In the genomic region with DNA sequence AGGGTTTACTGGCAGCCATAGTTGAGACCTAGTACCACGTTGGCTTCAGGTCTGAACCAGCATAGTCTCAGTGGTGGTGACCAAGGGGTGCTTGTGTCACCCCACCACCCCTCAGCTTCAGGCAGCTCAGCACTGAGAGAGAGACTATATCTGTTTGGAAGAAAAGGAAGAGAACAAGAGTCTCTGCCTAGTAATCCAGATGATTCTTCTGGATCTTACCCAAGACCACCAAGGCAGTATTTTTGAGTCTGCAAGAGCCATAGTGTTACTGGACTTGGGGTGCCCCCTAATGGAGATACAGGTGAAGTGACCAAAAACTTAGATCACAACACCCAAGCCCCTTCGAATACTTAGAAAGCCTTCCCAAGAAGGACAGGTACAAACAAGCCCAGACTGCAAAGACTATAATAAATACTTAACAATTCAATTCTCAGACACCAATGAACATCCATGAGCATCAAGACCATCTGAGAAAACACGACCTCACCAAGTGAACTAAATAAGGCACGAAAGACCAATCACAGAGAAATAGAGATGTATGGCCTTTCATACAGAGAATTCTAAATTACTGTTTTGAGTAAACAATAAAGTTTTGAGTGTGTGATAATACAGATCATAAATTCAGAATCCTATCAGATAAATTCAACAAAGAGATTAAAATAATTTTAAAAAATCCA, we compare ENCODE assay signal across 8 cellular contexts.
A peak's percentile ranks its signal among the peaks of the same experiment; 100 is the strongest.
DNase-seq lines count a peak whose midpoint lies in the region; ATAC-seq and TF ChIP-seq lines count a peak whose summit lies in the region.

No MANE protein-coding gene starts in this region.

- H3K36me3 Mint-ChIP-seq in activated naive CD8-positive, alpha-beta T cell treated with anti-CD3 and anti-CD28 coated beads, Interleukin-2, amount 10 ng/mL, durations not matched to agents 7 days and 5 days, result peaks cover 1% of the 10 kb centered on the region

- peaks cover 9% of the 10 kb centered on the region for H3K27me3 Mint-ChIP-seq in activated naive CD8-positive, alpha-beta T cell treated with anti-CD3 and anti-CD28 coated beads, Interleukin-2, amount 10 ng/mL, durations not matched to agents 7 days and 5 days

- ATAC-seq in HCT116, result peak; percentile 92
- no peak for ATAC-seq in activated naive CD8-positive, alpha-beta T cell treated with anti-CD3 and anti-CD28 coated beads, Interleukin-2, amount 10 ng/mL, durations not matched to agents 7 days and 5 days (ENCODE audit: low read depth)

- RAD21 ChIA-PET in HCT116 (lab: Charles Lee; ENCODE audit: low non-redundant PET in 1 of 2, low total read pairs in 2 of 2, uncharacterized antibody in 2 of 2, unreplicated experiment in 2 of 2), result no interaction called here

- H3K9ac ChIP-seq in HCT116 (ENCODE audit: low read length), result no peak overlapping the region

- no peaks in the 10 kb centered on the region for H3K9me2 ChIP-seq in HCT116 (ENCODE audit: insufficient read depth)

- H3K27ac Mint-ChIP-seq in activated naive CD8-positive, alpha-beta T cell treated with anti-CD3 and anti-CD28 coated beads, Interleukin-2, amount 10 ng/mL, durations not matched to agents 7 days and 5 days, result peak overlapping the region; percentile 8

- POLR2A ChIA-PET in HCT116 (lab: Charles Lee), result no interaction called here
- POLR2A ChIA-PET in activated naive CD8-positive, alpha-beta T cell treated with anti-CD3 and anti-CD28 coated beads, Interleukin-2, amount 10 ng/mL, durations not matched to agents 7 days and 5 days (lab: Charles Lee), result interaction anchor here (1.7 kb wide), 1 partner anchor 107 kb away, joined by 4 read pairs; the partner anchor contains the start of gene HELB

- H4K20me1 ChIP-seq in HCT116 (ENCODE audit: insufficient read depth), result no peaks in the 10 kb centered on the region

- peak; percentile 85 to 92 (median 86) for TF ChIP-seq CTCF in HCT116 (IDR thresholded peaks at IDR 0.05 in 2 of 3, conservative IDR thresholded peaks at IDR 0.05 in 1 of 3; ENCODE audit: borderline replicate concordance in 1 of 3, insufficient read depth in 1 of 3, low read depth in 2 of 3, low read length in 2 of 3)
- TF ChIP-seq CTCF in right atrium auricular region (IDR thresholded peaks at IDR 0.05), result peak; percentile 43 to 71

- H3K79me2 ChIP-seq in HCT116 (ENCODE audit: insufficient read depth, low read length), result no peaks in the 10 kb centered on the region

- H3K4me3 ChIP-seq in HCT116 (replicated peaks in 1 of 2; ENCODE audit: low read depth in 1 of 2, low read length in 2 of 2) (no peak overlapping the region), right atrium auricular region (no peak overlapping the region)

- H3K4me1 Mint-ChIP-seq in activated naive CD8-positive, alpha-beta T cell treated with anti-CD3 and anti-CD28 coated beads, Interleukin-2, amount 10 ng/mL, durations not matched to agents 7 days and 5 days, result peaks cover 3% of the 10 kb centered on the region

- no peaks in the 10 kb centered on the region for H3K9me3 ChIP-seq in HCT116 (ENCODE audit: control insufficient read depth in 1 of 2, insufficient read depth in 1 of 2, low read depth in 1 of 2, low read length in 2 of 2)
- no peaks in the 10 kb centered on the region for H3K9me3 ChIP-seq in right atrium auricular region

- no peak overlapping the region for H3K4me2 ChIP-seq in HCT116 (ENCODE audit: low read length)

- CTCF ChIA-PET in HCT116 (lab: Charles Lee), result interaction anchor here (0.7 to 2.6 kb wide), 6 partner anchors 9 to 240 kb away, joined by 3 to 17 read pairs (median 6); no protein-coding TSS in a partner anchor

- no peak overlapping the region for H3K4me3 Mint-ChIP-seq in activated naive CD8-positive, alpha-beta T cell treated with anti-CD3 and anti-CD28 coated beads, Interleukin-2, amount 10 ng/mL, durations not matched to agents 7 days and 5 days

- H2AFZ ChIP-seq in HCT116 (ENCODE audit: low read depth, low read length, poor library complexity, severe bottlenecking), result no peak overlapping the region

- H3K27ac ChIP-seq in HCT116 (ENCODE audit: low read depth, low read length) (no peak overlapping the region), right atrium auricular region (no peak overlapping the region)

- DNase-seq in Daoy (ENCODE audit: low read depth) (peak; percentile 56), HCT116 (ENCODE audit: low read depth, low spot score) (peak; percentile 57), NOMO-1 treated with DMSO at 0.1 percent for 48 hours (lab: John Stamatoyannopoulos, UW; ENCODE audit: unreplicated experiment) (peak; percentile 78), right atrium auricular region (ENCODE audit: low spot score) (no peak), AG20443 (ENCODE audit: low spot score) (no peak), NCI-H146 treated with DMSO at 0.1 percent for 48 hours (lab: John Stamatoyannopoulos, UW; ENCODE audit: unreplicated experiment) (no peak)
- no peak for DNase-seq in activated naive CD8-positive, alpha-beta T cell treated with anti-CD3 and anti-CD28 coated beads, Interleukin-2, amount 10 ng/mL, durations not matched to agents 7 days and 5 days
- DNase-seq in stimulated activated CD4-positive, alpha-beta T cell treated with anti-CD3 and anti-CD28 coated beads, Interleukin-4, amount 100 ng/mL, for 4 hours, result peak; percentile 6 to 20

- peaks cover 0 to 4% of the 10 kb centered on the region in 2 experiments; a peak in 1 of 4 replicates for H3K4me1 ChIP-seq in HCT116 (ENCODE audit: control insufficient read depth in 1 of 2, insufficient read depth in 2 of 2, low read length in 2 of 2)
- no peaks in the 10 kb centered on the region for H3K4me1 ChIP-seq in right atrium auricular region

- peak; percentile 88 for TF ChIP-seq RAD21 in HCT116 (IDR thresholded peaks at IDR 0.05; ENCODE audit: low read depth)

- intact Hi-C loops in HCT116 (cut with micrococcal nuclease), result loop anchor here (1.0 to 5.0 kb wide), 5 partner anchors 57 to 277 kb away; partner anchors contain the start of gene LLPH

- no TSS peak for BruUV-seq in HCT116 (replicated peaks; lab: Mats Ljungman, UMichigan)

- H3K27me3 ChIP-seq in HCT116 (ENCODE audit: insufficient read depth, low read length) (no peaks in the 10 kb centered on the region), right atrium auricular region (no peaks in the 10 kb centered on the region)

- no peaks in the 10 kb centered on the region for H3K36me3 ChIP-seq in HCT116 (ENCODE audit: control insufficient read depth in 1 of 2, insufficient read depth in 2 of 2, low read length in 2 of 2)
- H3K36me3 ChIP-seq in right atrium auricular region, result no peaks in the 10 kb centered on the region

- peaks cover 1% of the 10 kb centered on the region for H3K9me3 Mint-ChIP-seq in activated naive CD8-positive, alpha-beta T cell treated with anti-CD3 and anti-CD28 coated beads, Interleukin-2, amount 10 ng/mL, durations not matched to agents 7 days and 5 days

- TF ChIP-seq POLR2A in HCT116 (IDR thresholded peaks at IDR 0.05; ENCODE audit: borderline replicate concordance, extremely low read depth, insufficient read depth, insufficient read length), result no peak

TF ChIP-seq in HCT116, 20 proteins besides CTCF, POLR2A, EP300 and RAD21:
- TF ChIP-seq SRF (IDR thresholded peaks at IDR 0.05; ENCODE audit: low read depth), result no peak
TF ChIP-seq in HCT116: peak in this region for 0.

Comparison
In these comparisons a context has a peak if more than half of its experiments do, and no peak if none do; other contexts are left out.
1. DNase-seq: peak in Daoy (single experiment), HCT116 (single experiment), NOMO-1 treated with DMSO at 0.1 percent for 48 hours (single experiment) and stimulated activated CD4-positive, alpha-beta T cell treated with anti-CD3 and anti-CD28 coated beads, Interleukin-4, amount 100 ng/mL, for 4 hours (2 of 2); none in activated naive CD8-positive, alpha-beta T cell treated with anti-CD3 and anti-CD28 coated beads, Interleukin-2, amount 10 ng/mL, durations not matched to agents 7 days and 5 days (single experiment), right atrium auricular region (single experiment), AG20443 (single experiment) and NCI-H146 treated with DMSO at 0.1 percent for 48 hours (single experiment).